24 cellular contexts compared by ENCODE assay signal in genomic region chr16:20175358-20175757, GRCh38.
DNase-seq lines count a peak whose midpoint lies in the region; ATAC-seq, FAIRE-seq and TF ChIP-seq lines count a peak whose summit lies in the region.
"Had no signal": no experiment of that assay in that cellular context is flagged by ENCODE, and none has a peak within 500 bp of the region (broad histone marks: within the 10 kb centered on the region; RNA-seq: fewer than 3 reads in every experiment).

No MANE protein-coding gene starts in this region.

- H4K20me1 ChIP-seq in GM12878 (ENCODE audit: control insufficient read depth, insufficient read depth), result no peaks in the 10 kb centered on the region

- H3K9me3 ChIP-seq in HUES48 (ENCODE audit: control insufficient read depth, insufficient read depth, low read length) (no peaks in the 10 kb centered on the region), GM12878 (replicated peaks; ENCODE audit: control insufficient read depth, insufficient read depth, low read length) (no peaks in the 10 kb centered on the region)
- H3K9me3 ChIP-seq: body of pancreas, HAP-1 had no signal

- peaks cover 24% of the 10 kb centered on the region for H3K4me1 ChIP-seq in HUES48 (ENCODE audit: control insufficient read depth, insufficient read depth, low read length)
- H3K4me1 ChIP-seq in GM12878 (ENCODE audit: control insufficient read depth, insufficient read depth, low read length), result no peaks in the 10 kb centered on the region
- H3K4me1 ChIP-seq: body of pancreas, HAP-1 had no signal

- CTCF ChIA-PET in GM12878 (lab: Yijun Ruan, JAX), result no interaction called here

- H3K36me3 ChIP-seq in HUES48 (ENCODE audit: control insufficient read depth, insufficient read depth, low read length), result no peaks in the 10 kb centered on the region
- no peaks in the 10 kb centered on the region for H3K36me3 ChIP-seq in GM12878 (ENCODE audit: control insufficient read depth in 2 of 2, insufficient read depth in 2 of 2, low read length in 1 of 2)
- H3K36me3 ChIP-seq: HAP-1 had no signal

- no peak for TF ChIP-seq RAD21 in GM12878 (IDR thresholded peaks at IDR 0.05; ENCODE audit: insufficient read depth, low read depth, low read length)

- no peak overlapping the region for H3K9ac ChIP-seq in HUES48 (ENCODE audit: low read depth, low read length)
- H3K9ac ChIP-seq in GM12878 (ENCODE audit: control insufficient read depth, insufficient read depth, low read length), result no peak overlapping the region

- intact Hi-C loops in GM12878 (cut with micrococcal nuclease; ENCODE audit: unreplicated experiment), result no loop called here

- in situ Hi-C loops in GM12878 (cut with MboI), result no loop called here

- H3K79me2 ChIP-seq in GM12878 (ENCODE audit: control insufficient read depth, insufficient read depth, low read length), result no peaks in the 10 kb centered on the region

- DNase-seq in GM18507 (ENCODE audit: extremely low spot score, insufficient read length, low read depth) (peak; percentile 2), GM12878 (ENCODE audit: low read depth, low spot score) (peak; percentile 27), medulla oblongata (ENCODE audit: extremely low spot score) (peak; percentile 50), mesenteric fat pad (ENCODE audit: low spot score) (no peak)
- DNase-seq: activated CD4-positive, alpha-beta memory T cell treated with anti-CD3 and anti-CD28 coated beads for 36 hours; activated gamma-delta T cell treated with Interleukin-2 at 50 U/mL for 16 hours; body of pancreas; CD4-positive, alpha-beta T cell; DMS153; foreskin fibroblast; hippocampal formation; left cardiac atrium; naive thymus-derived CD4-positive, alpha-beta T cell; NCI-H1092 treated with DMSO at 0.1 percent for 48 hours; NCI-H1930; NCI-H345; stimulated activated CD4-positive, alpha-beta T cell treated with anti-CD3 and anti-CD28 coated beads, Interleukin-4, amount 100 ng/mL, for 1 hour; stimulated activated naive CD4-positive, alpha-beta T cell treated with Interleukin-2 at 50 U/mL for 16 hours had no signal

- peak overlapping the region; percentile 22; the same call in 1 of the 2 replicates for H3K4me2 ChIP-seq in GM12878 (ENCODE audit: control insufficient read depth, insufficient read depth)

- H3K27ac ChIP-seq in HUES48 (ENCODE audit: low read depth, low read length) (peak overlapping the region; percentile 88), GM12878 (ENCODE audit: control insufficient read depth, insufficient read depth) (no peak overlapping the region)
- H3K27ac ChIP-seq: body of pancreas, epithelial cell of prostate had no signal

- RAD21 ChIA-PET in GM12878 (lab: Charles Lee; ENCODE audit: unreplicated experiment), result no interaction called here

- no TSS peak for BruUV-seq in GM12878 (replicated peaks; lab: Mats Ljungman, UMichigan)

- POLR2A ChIA-PET in GM12878 (lab: Charles Lee), result interaction anchor here (0.7 kb wide), 1 partner anchor 862 kb away, joined by 8 read pairs; no protein-coding TSS in a partner anchor

- TF ChIP-seq EP300 in GM12878 (IDR thresholded peaks at IDR 0.05; ENCODE audit: borderline replicate concordance in 1 of 2, control insufficient read depth in 1 of 2, low read depth in 2 of 2, low read length in 2 of 2), result no peak

- peak; percentile 96 for ATAC-seq in GM12878
- ATAC-seq in HG02571 (IDR thresholded peaks at IDR 0.05; ENCODE audit: unreplicated experiment), result no peak
- ATAC-seq in SK-N-SH treated with all-trans-retinoic acid at 6 μM for 48 hours, result no peak
- ATAC-seq: body of pancreas; left cardiac atrium; naive thymus-derived CD4-positive, alpha-beta T cell had no signal

- 0 out of 2 replicates have a peak, but pooled peaks cover 4% of the 10 kb centered on the region for H3K27me3 ChIP-seq in HUES48 (ENCODE audit: control insufficient read depth, insufficient read depth, low read length)
- no peaks in the 10 kb centered on the region for H3K27me3 ChIP-seq in GM12878 (replicated peaks in 1 of 2; ENCODE audit: control insufficient read depth in 2 of 2, insufficient read depth in 2 of 2, low read length in 1 of 2)
- H3K27me3 ChIP-seq: body of pancreas had no signal

- peak overlapping the region; percentile 3; the same call in 1 of the 2 replicates for H3K4me3 ChIP-seq in HUES48 (ENCODE audit: low read depth, low read length)
- H3K4me3 ChIP-seq in GM12878, result no peak overlapping the region
- H3K4me3 ChIP-seq: body of pancreas, HAP-1 had no signal

- SMC1A ChIA-PET in GM12878 (lab: Charles Lee; ENCODE audit: uncharacterized antibody, unreplicated experiment), result interaction anchor here (0.6 kb wide), 1 partner anchor 73 kb away, joined by 3 read pairs; no protein-coding TSS in a partner anchor

- TF ChIP-seq POLR2A in GM12878 (IDR thresholded peaks at IDR 0.05; ENCODE audit: low read depth, low read length), result no peak

- H2AFZ ChIP-seq in GM12878 (ENCODE audit: control insufficient read depth, low read depth, low read length), result no peak overlapping the region

- FAIRE-seq in GM18507 (lab: Jason Lieb, UNC), result peak; percentile 51
- peak; percentile 47 for FAIRE-seq in GM12878 (lab: Jason Lieb, UNC)
- FAIRE-seq: G401.6 had no signal

- no peak for TF ChIP-seq CTCF in GM12878 (IDR thresholded peaks at IDR 0.05 in 2 of 3, conservative IDR thresholded peaks at IDR 0.05 in 1 of 3; ENCODE audit: control insufficient read depth in 2 of 3, extremely low read depth in 1 of 3, insufficient read depth in 1 of 3, low read depth in 3 of 3, low read length in 3 of 3)

- WGBS in GM12878 (ENCODE audit: insufficient coverage, insufficient replicate concordance, low lambda C conversion rate, missing lambda C conversion rate), result 0% methylated on average over 3 of the region's 3 CpGs

TF ChIP-seq in GM12878, 131 proteins besides CTCF, POLR2A, EP300 and RAD21 (continues in another document):
- TF ChIP-seq MYB (IDR thresholded peaks at IDR 0.05; ENCODE audit: borderline replicate concordance, low read depth, low read length) (no peak), NBN (IDR thresholded peaks at IDR 0.05) (no peak), CREB1 (IDR thresholded peaks at IDR 0.05; ENCODE audit: low read depth) (no peak), USF2 (IDR thresholded peaks at IDR 0.05; ENCODE audit: borderline replicate concordance, low read depth, low read length) (no peak), NR2C2 (IDR thresholded peaks at IDR 0.05; ENCODE audit: borderline replicate concordance, control insufficient read depth, insufficient read length, low read depth) (no peak), ATF7 (IDR thresholded peaks at IDR 0.05; ENCODE audit: low read depth) (no peak), STAT3 (IDR thresholded peaks at IDR 0.05; ENCODE audit: low read depth, low read length) (no peak)

TF ChIP-seq in SK-N-SH treated with all-trans-retinoic acid at 6 μM for 48 hours, 23 proteins besides CTCF, POLR2A, EP300 and RAD21:
- TF ChIP-seq GLIS3 (CRISPR knock-in tag; IDR thresholded peaks at IDR 0.05) (no peak), CSRNP3 (CRISPR knock-in tag; IDR thresholded peaks at IDR 0.05) (no peak), TOX (CRISPR knock-in tag; IDR thresholded peaks at IDR 0.05; ENCODE audit: borderline replicate concordance) (no peak), ZC3H10 (CRISPR knock-in tag; IDR thresholded peaks at IDR 0.05) (no peak), ESRRG (CRISPR knock-in tag; IDR thresholded peaks at IDR 0.05) (no peak), PPARA (CRISPR knock-in tag; IDR thresholded peaks at IDR 0.05; ENCODE audit: borderline replicate concordance) (no peak)
TF ChIP-seq in SK-N-SH treated with all-trans-retinoic acid at 6 μM for 48 hours: peak in this region for 0.
